ENCODE assay signal across 30 cellular contexts in genomic region chr6:94683409-94683808, GRCh38.
"Had no signal": no experiment of that assay in that cellular context is flagged by ENCODE, and none has a peak within 500 bp of the region (broad histone marks: within the 10 kb centered on the region; RNA-seq: fewer than 3 reads in every experiment).

No MANE protein-coding gene starts in this region.

- H3K4me3 ChIP-seq: dorsolateral prefrontal cortex, esophagus muscularis mucosa, heart right ventricle, lower lobe of right lung, neural progenitor cell, prostate gland, right atrium auricular region, smooth muscle cell, suprapubic skin, transverse colon, upper lobe of right lung, uterus had no signal

- H3K4me1 ChIP-seq: esophagus muscularis mucosa, heart right ventricle, lower lobe of right lung, neural progenitor cell, prostate gland, right atrium auricular region, suprapubic skin, transverse colon, upper lobe of right lung, uterus had no signal

- H3K27me3 ChIP-seq: dorsolateral prefrontal cortex, esophagus muscularis mucosa, heart right ventricle, neural progenitor cell, right atrium auricular region, suprapubic skin, transverse colon, upper lobe of right lung, uterus had no signal

- H3K36me3 ChIP-seq: esophagus muscularis mucosa, heart right ventricle, lower lobe of right lung, prostate gland, right atrium auricular region, suprapubic skin, transverse colon, upper lobe of right lung, uterus had no signal

- H3K27ac ChIP-seq: dorsolateral prefrontal cortex, esophagus muscularis mucosa, heart right ventricle, lower lobe of right lung, neural progenitor cell, prostate gland, right atrium auricular region, suprapubic skin, transverse colon, upper lobe of right lung, uterus had no signal

- FAIRE-seq: colon had no signal

- H3K9ac ChIP-seq: neural progenitor cell had no signal

- ATAC-seq: heart right ventricle; left ventricle myocardium superior; lower lobe of right lung; naive thymus-derived CD4-positive, alpha-beta T cell; sciatic nerve; stimulated activated naive CD8-positive, alpha-beta T cell treated with anti-CD3 and anti-CD28 coated beads, Interleukin-15, amount 100 ng/mL, for 72 hours; upper lobe of right lung had no signal

- DNase-seq: dorsolateral prefrontal cortex; effector CD4-positive, alpha-beta T cell; foreskin melanocyte; glutamatergic neuron; heart right ventricle; hippocampal formation; immature natural killer cell; islet precursor cell; left ventricle myocardium superior; lower lobe of right lung; midbrain; naive thymus-derived CD4-positive, alpha-beta T cell; nucleus accumbens; stimulated activated CD4-positive, alpha-beta T cell treated with anti-CD3 and anti-CD28 coated beads, Interleukin-12 subunit alpha, Interleukin-12 subunit beta, amount 100 ng/mL, for 4 hours; stimulated activated CD4-positive, alpha-beta T cell treated with anti-CD3 and anti-CD28 coated beads, Interleukin-1b, Interleukin-23, amount 100 ng/mL, for 48 hours; stimulated activated CD4-positive, alpha-beta T cell treated with anti-CD3 and anti-CD28 coated beads, Interleukin-4, amount 100 ng/mL, for 1 hour; stimulated activated CD8-positive, alpha-beta memory T cell treated with anti-CD3 and anti-CD28 coated beads, Interleukin-4, amount 100 ng/mL, for 48 hours; stimulated activated naive CD4-positive, alpha-beta T cell; stimulated activated naive CD8-positive, alpha-beta T cell treated with anti-CD3 and anti-CD28 coated beads, Interleukin-15, amount 100 ng/mL, for 72 hours; transverse colon; upper lobe of right lung; uterus had no signal

- H3K9me3 ChIP-seq: esophagus muscularis mucosa, heart right ventricle, lower lobe of right lung, prostate gland, right atrium auricular region, suprapubic skin, transverse colon, upper lobe of right lung, uterus had no signal

- H3K4me2 ChIP-seq: neural progenitor cell, smooth muscle cell had no signal

- H2AFZ ChIP-seq: neural progenitor cell had no signal
